1 cellular context compared by ENCODE assay signal in genomic region chr16:720990-721764, GRCh38.
TF ChIP-seq lines count a peak whose summit lies in the region.

Gene ANTKMT (plus strand): TSS chr16:721146. CDS start chr16:721275, 129 bp downstream.

TF ChIP-seq in HepG2, 621 proteins besides CTCF, POLR2A, EP300 and RAD21 (continued from another document and continues in another):
- TF ChIP-seq REST (IDR thresholded peaks at IDR 0.05; ENCODE audit: borderline replicate concordance in 1 of 2, low read depth in 1 of 2, low read length in 2 of 2), result peak in 1 of 2 experiments; percentile 22; a peak in 1 of 4 replicates
- no peak for TF ChIP-seq CENPX (CRISPR knock-in tag; IDR thresholded peaks at IDR 0.05)
- peak; percentile 94 for TF ChIP-seq AKAP8 (CRISPR knock-in tag; IDR thresholded peaks at IDR 0.05)
- TF ChIP-seq MAX (IDR thresholded peaks at IDR 0.05), result peak; percentile 97
- TF ChIP-seq MED8 (CRISPR knock-in tag; IDR thresholded peaks at IDR 0.05; ENCODE audit: insufficient replicate concordance), result peak; percentile 15
- no peak for TF ChIP-seq ZNF333 (CRISPR knock-in tag; IDR thresholded peaks at IDR 0.05; ENCODE audit: borderline replicate concordance)
- peak; percentile 73 for TF ChIP-seq ZNF691 (CRISPR knock-in tag; IDR thresholded peaks at IDR 0.05; ENCODE audit: borderline replicate concordance, low read depth)
- TF ChIP-seq KLF9 (CRISPR knock-in tag; IDR thresholded peaks at IDR 0.05; ENCODE audit: low read depth), result 0 out of 2 replicates have a peak, but pooled peaks have one; percentile 11
- TF ChIP-seq TFDP2 (CRISPR knock-in tag; IDR thresholded peaks at IDR 0.05), result peak; percentile 63; the same call in 1 of the 2 replicates
- no peak for TF ChIP-seq PLSCR1 (CRISPR knock-in tag; IDR thresholded peaks at IDR 0.05; ENCODE audit: borderline replicate concordance)
- TF ChIP-seq MXD1 (CRISPR knock-in tag; IDR thresholded peaks at IDR 0.05), result peak; percentile 81
- peak; percentile 48; the same call in 1 of the 2 replicates for TF ChIP-seq ZNF343 (CRISPR knock-in tag; IDR thresholded peaks at IDR 0.05)
- no peak for TF ChIP-seq MAZ (IDR thresholded peaks at IDR 0.05; ENCODE audit: borderline replicate concordance, low read depth, low read length)
- TF ChIP-seq MAZ (CRISPR knock-in tag; IDR thresholded peaks at IDR 0.05; ENCODE audit: low read depth), result peak; percentile 97
- no peak; the same call in 1 of the 2 replicates for TF ChIP-seq RNF219 (CRISPR knock-in tag; IDR thresholded peaks at IDR 0.05)
- TF ChIP-seq ZC3H13 (CRISPR knock-in tag; IDR thresholded peaks at IDR 0.05), result peak; percentile 75; the same call in 1 of the 2 replicates
- no peak; the same call in 1 of the 2 replicates for TF ChIP-seq JDP2 (CRISPR knock-in tag; IDR thresholded peaks at IDR 0.05; ENCODE audit: borderline replicate concordance)
- peak; percentile 60; the same call in 1 of the 2 replicates for TF ChIP-seq EEA1 (CRISPR knock-in tag; IDR thresholded peaks at IDR 0.05; ENCODE audit: borderline replicate concordance)
- peak; percentile 99 for TF ChIP-seq ZFY (CRISPR knock-in tag; IDR thresholded peaks at IDR 0.05)
- no peak for TF ChIP-seq SOX6 (IDR thresholded peaks at IDR 0.05)
- 0 out of 2 replicates have a peak, but pooled peaks have one; percentile 19 for TF ChIP-seq SOX6 (CRISPR knock-in tag; IDR thresholded peaks at IDR 0.05)
- TF ChIP-seq ZNF234 (CRISPR knock-in tag; conservative IDR thresholded peaks at IDR 0.05), result peak; percentile 62; the same call in 1 of the 2 replicates
- TF ChIP-seq ZNF597 (CRISPR knock-in tag; IDR thresholded peaks at IDR 0.05), result no peak
- TF ChIP-seq CENPBD1 (CRISPR knock-in tag; IDR thresholded peaks at IDR 0.05; ENCODE audit: borderline replicate concordance, low read depth), result no peak; the same call in 1 of the 2 replicates
- TF ChIP-seq ZSCAN31 (CRISPR knock-in tag; IDR thresholded peaks at IDR 0.05; ENCODE audit: low read depth), result peak; percentile 76
- TF ChIP-seq ZNF20 (CRISPR knock-in tag; IDR thresholded peaks at IDR 0.05), result no peak
- peak; percentile 87 for TF ChIP-seq POLR2G (IDR thresholded peaks at IDR 0.05; ENCODE audit: low read depth, low read length)
- TF ChIP-seq GLI4 (CRISPR knock-in tag; IDR thresholded peaks at IDR 0.05; ENCODE audit: borderline replicate concordance), result 0 out of 2 replicates have a peak, but pooled peaks have one; percentile 33
- no peak; the same call in 1 of the 2 replicates for TF ChIP-seq GRHL1 (CRISPR knock-in tag; conservative IDR thresholded peaks at IDR 0.05)
- TF ChIP-seq RXRA (CRISPR knock-in tag; IDR thresholded peaks at IDR 0.05), result no peak
- TF ChIP-seq YEATS2 (CRISPR knock-in tag; IDR thresholded peaks at IDR 0.05; ENCODE audit: borderline replicate concordance), result no peak
- TF ChIP-seq HNF4G (IDR thresholded peaks at IDR 0.05; ENCODE audit: borderline replicate concordance, low read depth, low read length), result no peak
- TF ChIP-seq HNF4G (CRISPR knock-in tag; IDR thresholded peaks at IDR 0.05; ENCODE audit: borderline replicate concordance, low read depth), result no peak; the same call in 1 of the 2 replicates
- TF ChIP-seq ASH2L (IDR thresholded peaks at IDR 0.05; ENCODE audit: insufficient read length, low read depth, low read length), result peak; percentile 47
- no peak for TF ChIP-seq RBM39 (IDR thresholded peaks at IDR 0.05; ENCODE audit: low read depth, low read length, poor library complexity, severe bottlenecking)
- peak; percentile 19; the same call in 1 of the 2 replicates for TF ChIP-seq FOXK1 (CRISPR knock-in tag; IDR thresholded peaks at IDR 0.05; ENCODE audit: borderline replicate concordance, low read depth)
- 0 out of 2 replicates have a peak, but pooled peaks have one; percentile 49 for TF ChIP-seq JUNB (CRISPR knock-in tag; IDR thresholded peaks at IDR 0.05; ENCODE audit: borderline replicate concordance)
- peak; percentile 54; the same call in 1 of the 2 replicates for TF ChIP-seq ZNF558 (CRISPR knock-in tag; IDR thresholded peaks at IDR 0.05; ENCODE audit: borderline replicate concordance)
- TF ChIP-seq MLX (CRISPR knock-in tag; IDR thresholded peaks at IDR 0.05), result no peak
- TF ChIP-seq ZNF34 (CRISPR knock-in tag; IDR thresholded peaks at IDR 0.05; ENCODE audit: borderline replicate concordance), result 0 out of 2 replicates have a peak, but pooled peaks have one; percentile 67
- peak; percentile 70 for TF ChIP-seq BRD4 (CRISPR knock-in tag; IDR thresholded peaks at IDR 0.05)
- peak; percentile 73; the same call in 1 of the 2 replicates for TF ChIP-seq HINFP (CRISPR knock-in tag; IDR thresholded peaks at IDR 0.05; ENCODE audit: low read depth)
- TF ChIP-seq NFKB2 (CRISPR knock-in tag; IDR thresholded peaks at IDR 0.05; ENCODE audit: borderline replicate concordance), result peak; percentile 74; the same call in 1 of the 2 replicates
- TF ChIP-seq ZNF543 (CRISPR knock-in tag; IDR thresholded peaks at IDR 0.05), result peak; percentile 78; the same call in 1 of the 2 replicates
- peak; percentile 57; the same call in 1 of the 2 replicates for TF ChIP-seq TMF1 (CRISPR knock-in tag; IDR thresholded peaks at IDR 0.05; ENCODE audit: low read depth)
- 0 out of 2 replicates have a peak, but pooled peaks have one; percentile 21 for TF ChIP-seq ZBTB20 (CRISPR knock-in tag; IDR thresholded peaks at IDR 0.05; ENCODE audit: borderline replicate concordance, low read depth)
- TF ChIP-seq ZNF484 (CRISPR knock-in tag; IDR thresholded peaks at IDR 0.05; ENCODE audit: borderline replicate concordance, low read depth), result no peak
- TF ChIP-seq RELA (CRISPR knock-in tag; IDR thresholded peaks at IDR 0.05), result 0 out of 2 replicates have a peak, but pooled peaks have one; percentile 54
- peak; percentile 69; the same call in 1 of the 2 replicates for TF ChIP-seq ZNF557 (CRISPR knock-in tag; IDR thresholded peaks at IDR 0.05)
